Comparison of ENCODE assay signal across 1 cellular context in genomic region chr17:57243171-57243622, GRCh38.
TF ChIP-seq lines count a peak whose summit lies in the region.

No MANE protein-coding gene starts in this region.

TF ChIP-seq in HepG2, 621 proteins besides CTCF, POLR2A, EP300 and RAD21 (continued from another document):
- TF ChIP-seq, protein P1, sequence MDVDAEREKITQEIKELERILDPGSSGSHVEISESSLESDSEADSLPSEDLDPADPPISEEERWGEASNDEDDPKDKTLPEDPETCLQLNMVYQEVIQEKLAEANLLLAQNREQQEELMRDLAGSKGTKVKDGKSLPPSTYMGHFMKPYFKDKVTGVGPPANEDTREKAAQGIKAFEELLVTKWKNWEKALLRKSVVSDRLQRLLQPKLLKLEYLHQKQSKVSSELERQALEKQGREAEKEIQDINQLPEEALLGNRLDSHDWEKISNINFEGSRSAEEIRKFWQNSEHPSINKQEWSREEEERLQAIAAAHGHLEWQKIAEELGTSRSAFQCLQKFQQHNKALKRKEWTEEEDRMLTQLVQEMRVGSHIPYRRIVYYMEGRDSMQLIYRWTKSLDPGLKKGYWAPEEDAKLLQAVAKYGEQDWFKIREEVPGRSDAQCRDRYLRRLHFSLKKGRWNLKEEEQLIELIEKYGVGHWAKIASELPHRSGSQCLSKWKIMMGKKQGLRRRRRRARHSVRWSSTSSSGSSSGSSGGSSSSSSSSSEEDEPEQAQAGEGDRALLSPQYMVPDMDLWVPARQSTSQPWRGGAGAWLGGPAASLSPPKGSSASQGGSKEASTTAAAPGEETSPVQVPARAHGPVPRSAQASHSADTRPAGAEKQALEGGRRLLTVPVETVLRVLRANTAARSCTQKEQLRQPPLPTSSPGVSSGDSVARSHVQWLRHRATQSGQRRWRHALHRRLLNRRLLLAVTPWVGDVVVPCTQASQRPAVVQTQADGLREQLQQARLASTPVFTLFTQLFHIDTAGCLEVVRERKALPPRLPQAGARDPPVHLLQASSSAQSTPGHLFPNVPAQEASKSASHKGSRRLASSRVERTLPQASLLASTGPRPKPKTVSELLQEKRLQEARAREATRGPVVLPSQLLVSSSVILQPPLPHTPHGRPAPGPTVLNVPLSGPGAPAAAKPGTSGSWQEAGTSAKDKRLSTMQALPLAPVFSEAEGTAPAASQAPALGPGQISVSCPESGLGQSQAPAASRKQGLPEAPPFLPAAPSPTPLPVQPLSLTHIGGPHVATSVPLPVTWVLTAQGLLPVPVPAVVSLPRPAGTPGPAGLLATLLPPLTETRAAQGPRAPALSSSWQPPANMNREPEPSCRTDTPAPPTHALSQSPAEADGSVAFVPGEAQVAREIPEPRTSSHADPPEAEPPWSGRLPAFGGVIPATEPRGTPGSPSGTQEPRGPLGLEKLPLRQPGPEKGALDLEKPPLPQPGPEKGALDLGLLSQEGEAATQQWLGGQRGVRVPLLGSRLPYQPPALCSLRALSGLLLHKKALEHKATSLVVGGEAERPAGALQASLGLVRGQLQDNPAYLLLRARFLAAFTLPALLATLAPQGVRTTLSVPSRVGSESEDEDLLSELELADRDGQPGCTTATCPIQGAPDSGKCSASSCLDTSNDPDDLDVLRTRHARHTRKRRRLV (CRISPR knock-in tag; IDR thresholded peaks at IDR 0.05), result 0 out of 2 replicates have a peak, but pooled peaks have one; percentile 54
- peak; percentile 27; the same call in 1 of the 2 replicates for TF ChIP-seq FOXP4 (CRISPR knock-in tag; IDR thresholded peaks at IDR 0.05)
- TF ChIP-seq ZNF446 (CRISPR knock-in tag; IDR thresholded peaks at IDR 0.05), result no peak
- TF ChIP-seq HIVEP1 (CRISPR knock-in tag; IDR thresholded peaks at IDR 0.05), result no peak
- peak; percentile 75; the same call in 1 of the 2 replicates for TF ChIP-seq POGK (CRISPR knock-in tag; conservative IDR thresholded peaks at IDR 0.05)
- TF ChIP-seq ZSCAN25 (CRISPR knock-in tag; IDR thresholded peaks at IDR 0.05), result no peak
- no peak for TF ChIP-seq MLX (CRISPR knock-in tag; IDR thresholded peaks at IDR 0.05)
- no peak for TF ChIP-seq ZNF761 (CRISPR knock-in tag; conservative IDR thresholded peaks at IDR 0.05)
